Comparison of ENCODE assay signal across 20 cellular contexts in genomic region chr4:171956678-171957077, GRCh38.
DNase-seq lines count a peak whose midpoint lies in the region; ATAC-seq, FAIRE-seq and TF ChIP-seq lines count a peak whose summit lies in the region.
"Had no signal": no experiment of that assay in that cellular context is flagged by ENCODE, and none has a peak within 500 bp of the region (broad histone marks: within the 10 kb centered on the region; RNA-seq: fewer than 3 reads in every experiment).

No MANE protein-coding gene starts in this region.

- no peaks in the 10 kb centered on the region for H3K27me3 ChIP-seq in Loucy (ENCODE audit: insufficient read depth, low read length, poor library complexity, severe bottlenecking)
- no peaks in the 10 kb centered on the region for H3K27me3 ChIP-seq in SU-DHL-6 (ENCODE audit: low read length)
- H3K27me3 ChIP-seq: SJCRH30 had no signal

- no peaks in the 10 kb centered on the region for H3K27me3 Mint-ChIP-seq in activated T-helper 2 cell treated with anti-CD3 and anti-CD28 coated beads, Interferon-gamma antibody, Interleukin-2, Interleukin-4, amounts not matched to agents 10 μg/mL and 5 μg/mL and 100 μg/mL, durations not matched to agents 14 hours and 24 hours and 36 hours (ENCODE audit: low read depth)
- no peaks in the 10 kb centered on the region for H3K27me3 Mint-ChIP-seq in natural killer cell treated with Interleukin-12 subunit alpha and Interleukin-12 subunit beta and Interleukin-15 and Interleukin-18, amount 100 ng/mL, for 72 hours

- no peaks in the 10 kb centered on the region for H3F3A ChIP-seq in Loucy (ENCODE audit: low read depth)
- no peaks in the 10 kb centered on the region for H3F3A ChIP-seq in SU-DHL-6 (ENCODE audit: insufficient read depth)

- DNase-seq in choroid plexus epithelial cell (ENCODE audit: low read depth) (peak; percentile 8), urothelium cell line (ENCODE audit: low spot score) (peak; percentile 13)
- no peak for DNase-seq in activated T-helper 2 cell treated with anti-CD3 and anti-CD28 coated beads, Interferon-gamma antibody, Interleukin-2, Interleukin-4, amounts not matched to agents 10 μg/mL and 5 μg/mL and 100 μg/mL, durations not matched to agents 14 hours and 24 hours and 36 hours (ENCODE audit: low spot score)
- DNase-seq in natural killer cell treated with Interleukin-12 subunit alpha and Interleukin-12 subunit beta and Interleukin-15 and Interleukin-18, amount 100 ng/mL, for 72 hours (ENCODE audit: low spot score), result no peak
- DNase-seq: DND-41, GOT3, KBM-7, NCI-H1105 treated with DMSO at 0.1 percent for 48 hours, NCI-H1694, NCI-H2107, NCI-H2227 treated with DMSO at 0.1 percent for 48 hours, NCI-H524, NCI-H82, PC-9, SJCRH30 had no signal

- no peaks in the 10 kb centered on the region for H3K9me3 Mint-ChIP-seq in activated T-helper 2 cell treated with anti-CD3 and anti-CD28 coated beads, Interferon-gamma antibody, Interleukin-2, Interleukin-4, amounts not matched to agents 10 μg/mL and 5 μg/mL and 100 μg/mL, durations not matched to agents 14 hours and 24 hours and 36 hours
- H3K9me3 Mint-ChIP-seq in natural killer cell treated with Interleukin-12 subunit alpha and Interleukin-12 subunit beta and Interleukin-15 and Interleukin-18, amount 100 ng/mL, for 72 hours, result peaks cover 3% of the 10 kb centered on the region

- no peak overlapping the region for H3K27ac Mint-ChIP-seq in activated T-helper 2 cell treated with anti-CD3 and anti-CD28 coated beads, Interferon-gamma antibody, Interleukin-2, Interleukin-4, amounts not matched to agents 10 μg/mL and 5 μg/mL and 100 μg/mL, durations not matched to agents 14 hours and 24 hours and 36 hours
- H3K27ac Mint-ChIP-seq in natural killer cell treated with Interleukin-12 subunit alpha and Interleukin-12 subunit beta and Interleukin-15 and Interleukin-18, amount 100 ng/mL, for 72 hours, result no peak overlapping the region
- H3K27ac Mint-ChIP-seq: CD14-positive monocyte had no signal

- no peak overlapping the region for H3K27ac ChIP-seq in SU-DHL-6 (ENCODE audit: low read depth, low read length)
- H3K27ac ChIP-seq: PC-9, SJCRH30 had no signal

- H2AFZ ChIP-seq in Loucy (ENCODE audit: low read length) (peak overlapping the region; percentile 32; the same call in 1 of the 2 replicates), SU-DHL-6 (ENCODE audit: low read depth, low read length, severe bottlenecking) (peak overlapping the region; percentile 19)
- H2AFZ ChIP-seq: PC-9 had no signal

- no peak overlapping the region for H3K4me2 ChIP-seq in Loucy (ENCODE audit: low read depth, low read length, poor library complexity, severe bottlenecking)
- H3K4me2 ChIP-seq in SU-DHL-6 (ENCODE audit: low read depth, low read length, poor library complexity, severe bottlenecking), result no peak overlapping the region
- H3K4me2 ChIP-seq: PC-9 had no signal

- H3K4me3 ChIP-seq in Loucy (ENCODE audit: low read length, poor library complexity, severe bottlenecking) (no peak overlapping the region), SU-DHL-6 (ENCODE audit: insufficient read depth, low read length, poor library complexity, severe bottlenecking) (no peak overlapping the region), choroid plexus epithelial cell (ENCODE audit: low read depth, low read length) (no peak overlapping the region)
- H3K4me3 ChIP-seq: PC-9, SJCRH30 had no signal

- H3K9me2 ChIP-seq in Loucy (replicated peaks; ENCODE audit: low read depth, low read length) (no peaks in the 10 kb centered on the region), SU-DHL-6 (replicated peaks; ENCODE audit: insufficient read depth, low read length) (no peaks in the 10 kb centered on the region)

- no peaks in the 10 kb centered on the region for H3K4me1 ChIP-seq in Loucy (ENCODE audit: insufficient read depth, low read length, poor library complexity, severe bottlenecking)
- H3K4me1 ChIP-seq: SJCRH30 had no signal

- no peaks in the 10 kb centered on the region for H3K4me1 Mint-ChIP-seq in activated T-helper 2 cell treated with anti-CD3 and anti-CD28 coated beads, Interferon-gamma antibody, Interleukin-2, Interleukin-4, amounts not matched to agents 10 μg/mL and 5 μg/mL and 100 μg/mL, durations not matched to agents 14 hours and 24 hours and 36 hours (ENCODE audit: low read depth)
- no peaks in the 10 kb centered on the region for H3K4me1 Mint-ChIP-seq in natural killer cell treated with Interleukin-12 subunit alpha and Interleukin-12 subunit beta and Interleukin-15 and Interleukin-18, amount 100 ng/mL, for 72 hours (ENCODE audit: low read depth in 2 of 2)

- no peaks in the 10 kb centered on the region for H4K20me1 ChIP-seq in Loucy (ENCODE audit: insufficient read depth, low read length, poor library complexity, severe bottlenecking)
- no peaks in the 10 kb centered on the region for H4K20me1 ChIP-seq in SU-DHL-6 (ENCODE audit: low read depth, low read length)

- H3K9ac ChIP-seq in Loucy (ENCODE audit: low read depth, low read length, poor library complexity, severe bottlenecking) (no peak overlapping the region), SU-DHL-6 (ENCODE audit: low read length) (no peak overlapping the region)

- intact Hi-C loops in activated T-helper 2 cell treated with anti-CD3 and anti-CD28 coated beads, Interferon-gamma antibody, Interleukin-2, Interleukin-4, amounts not matched to agents 10 μg/mL and 5 μg/mL and 100 μg/mL, durations not matched to agents 14 hours and 24 hours and 36 hours (cut with micrococcal nuclease), result no loop called here

- no peak overlapping the region for H3K4me3 Mint-ChIP-seq in activated T-helper 2 cell treated with anti-CD3 and anti-CD28 coated beads, Interferon-gamma antibody, Interleukin-2, Interleukin-4, amounts not matched to agents 10 μg/mL and 5 μg/mL and 100 μg/mL, durations not matched to agents 14 hours and 24 hours and 36 hours (ENCODE audit: low read depth)
- no peak overlapping the region for H3K4me3 Mint-ChIP-seq in natural killer cell treated with Interleukin-12 subunit alpha and Interleukin-12 subunit beta and Interleukin-15 and Interleukin-18, amount 100 ng/mL, for 72 hours
- H3K4me3 Mint-ChIP-seq: CD14-positive monocyte had no signal

- H3K79me2 ChIP-seq in Loucy (ENCODE audit: insufficient read depth, low read length) (no peaks in the 10 kb centered on the region), SU-DHL-6 (ENCODE audit: insufficient read depth, low read length) (no peaks in the 10 kb centered on the region)

- no peak for ATAC-seq in GM21576 (IDR thresholded peaks at IDR 0.05; ENCODE audit: unreplicated experiment)
- ATAC-seq in natural killer cell treated with Interleukin-12 subunit alpha and Interleukin-12 subunit beta and Interleukin-15 and Interleukin-18, amount 100 ng/mL, for 72 hours, result no peak
- ATAC-seq: HCT116 had no signal

- H3K36me3 Mint-ChIP-seq in activated T-helper 2 cell treated with anti-CD3 and anti-CD28 coated beads, Interferon-gamma antibody, Interleukin-2, Interleukin-4, amounts not matched to agents 10 μg/mL and 5 μg/mL and 100 μg/mL, durations not matched to agents 14 hours and 24 hours and 36 hours (ENCODE audit: low read depth), result no peaks in the 10 kb centered on the region
- no peaks in the 10 kb centered on the region for H3K36me3 Mint-ChIP-seq in natural killer cell treated with Interleukin-12 subunit alpha and Interleukin-12 subunit beta and Interleukin-15 and Interleukin-18, amount 100 ng/mL, for 72 hours
- H3K36me3 Mint-ChIP-seq: CD14-positive monocyte had no signal

- H3K36me3 ChIP-seq in Loucy (ENCODE audit: insufficient read depth, low read length) (no peaks in the 10 kb centered on the region), SU-DHL-6 (ENCODE audit: low read length) (no peaks in the 10 kb centered on the region)
- H3K36me3 ChIP-seq: SJCRH30 had no signal

- FAIRE-seq in urothelium cell line (lab: Jason Lieb, UNC), result no peak

- TF ChIP-seq CTCF in Loucy (conservative IDR thresholded peaks at IDR 0.05; ENCODE audit: low read length), result no peak
- TF ChIP-seq CTCF in SU-DHL-6 (IDR thresholded peaks at IDR 0.05; ENCODE audit: insufficient read depth, low read length, poor library complexity, severe bottlenecking), result no peak
- no peak for TF ChIP-seq CTCF in choroid plexus epithelial cell (conservative IDR thresholded peaks at IDR 0.05; ENCODE audit: low read depth, low read length)

- H3K9me3 ChIP-seq in Loucy (ENCODE audit: insufficient read depth, low read depth, low read length) (no peaks in the 10 kb centered on the region), SU-DHL-6 (ENCODE audit: insufficient read depth, low read length) (no peaks in the 10 kb centered on the region)
- H3K9me3 ChIP-seq: SJCRH30 had no signal

Comparison
In these comparisons a context has a peak if more than half of its experiments do, and no peak if none do; other contexts are left out.
1. DNase-seq: peak in choroid plexus epithelial cell (single experiment) and urothelium cell line (single experiment); none in activated T-helper 2 cell treated with anti-CD3 and anti-CD28 coated beads, Interferon-gamma antibody, Interleukin-2, Interleukin-4, amounts not matched to agents 10 μg/mL and 5 μg/mL and 100 μg/mL, durations not matched to agents 14 hours and 24 hours and 36 hours (single experiment) and natural killer cell treated with Interleukin-12 subunit alpha and Interleukin-12 subunit beta and Interleukin-15 and Interleukin-18, amount 100 ng/mL, for 72 hours (single experiment).